In the genomic region with DNA sequence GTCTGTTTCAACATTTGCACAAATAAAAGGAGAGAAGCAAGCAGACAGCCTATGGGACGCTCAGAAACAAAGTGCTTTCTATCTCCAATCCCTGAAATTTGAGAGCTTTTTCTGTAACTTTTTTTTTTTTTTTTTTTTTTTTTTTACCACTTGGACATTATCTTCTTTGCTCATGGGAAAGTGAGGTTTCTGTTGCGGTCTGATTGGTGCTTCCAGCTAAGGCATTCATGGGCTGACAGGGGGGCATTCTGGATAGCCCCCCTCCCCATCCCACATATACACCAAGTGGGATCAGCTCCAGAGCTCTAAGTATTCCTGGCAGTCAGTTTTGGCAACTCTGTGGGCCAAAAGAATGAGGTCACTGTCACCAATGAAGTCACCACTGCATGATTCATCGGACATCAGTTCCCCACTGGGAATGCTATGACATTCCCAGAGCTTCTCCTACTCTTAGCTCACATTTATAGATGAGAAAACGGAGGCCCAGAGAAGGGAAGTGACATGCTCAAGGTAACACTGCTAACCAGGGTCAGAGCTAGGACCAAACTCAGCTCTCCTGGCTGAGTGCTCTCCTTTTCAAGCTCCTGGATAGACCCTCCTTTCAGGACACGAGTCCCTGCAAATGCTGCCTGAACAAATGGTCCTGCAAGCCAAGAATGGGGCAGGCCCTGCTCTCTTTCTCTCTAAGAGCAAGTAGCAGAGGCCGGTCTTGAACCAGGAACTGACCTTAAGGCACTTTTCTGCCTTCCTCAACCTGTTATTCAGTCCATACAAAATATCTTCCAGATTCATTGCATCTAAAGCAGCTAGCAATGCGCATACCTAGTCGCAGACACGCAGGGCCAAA, we compare ENCODE assay signal across 1 cellular context.
TF ChIP-seq lines count a peak whose summit lies in the region.

No MANE protein-coding gene starts in this region.

TF ChIP-seq in HEK293, 187 proteins besides CTCF, POLR2A, EP300 and RAD21 (continued from another document and continues in another):
- TF ChIP-seq, protein P1, sequence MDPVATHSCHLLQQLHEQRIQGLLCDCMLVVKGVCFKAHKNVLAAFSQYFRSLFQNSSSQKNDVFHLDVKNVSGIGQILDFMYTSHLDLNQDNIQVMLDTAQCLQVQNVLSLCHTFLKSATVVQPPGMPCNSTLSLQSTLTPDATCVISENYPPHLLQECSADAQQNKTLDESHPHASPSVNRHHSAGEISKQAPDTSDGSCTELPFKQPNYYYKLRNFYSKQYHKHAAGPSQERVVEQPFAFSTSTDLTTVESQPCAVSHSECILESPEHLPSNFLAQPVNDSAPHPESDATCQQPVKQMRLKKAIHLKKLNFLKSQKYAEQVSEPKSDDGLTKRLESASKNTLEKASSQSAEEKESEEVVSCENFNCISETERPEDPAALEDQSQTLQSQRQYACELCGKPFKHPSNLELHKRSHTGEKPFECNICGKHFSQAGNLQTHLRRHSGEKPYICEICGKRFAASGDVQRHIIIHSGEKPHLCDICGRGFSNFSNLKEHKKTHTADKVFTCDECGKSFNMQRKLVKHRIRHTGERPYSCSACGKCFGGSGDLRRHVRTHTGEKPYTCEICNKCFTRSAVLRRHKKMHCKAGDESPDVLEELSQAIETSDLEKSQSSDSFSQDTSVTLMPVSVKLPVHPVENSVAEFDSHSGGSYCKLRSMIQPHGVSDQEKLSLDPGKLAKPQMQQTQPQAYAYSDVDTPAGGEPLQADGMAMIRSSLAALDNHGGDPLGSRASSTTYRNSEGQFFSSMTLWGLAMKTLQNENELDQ (tag by site-specific recombination; IDR thresholded peaks at IDR 0.05; ENCODE audit: low read depth): no peak
- TF ChIP-seq ZNF138 (tag by site-specific recombination; IDR thresholded peaks at IDR 0.05; ENCODE audit: borderline replicate concordance): no peak
- TF ChIP-seq GLIS2 (tag by site-specific recombination; IDR thresholded peaks at IDR 0.05): peak; percentile 54
- peak; percentile 27; the same call in 1 of the 2 replicates for TF ChIP-seq ZNF623 (tag by site-specific recombination; IDR thresholded peaks at IDR 0.05)
- no peak for TF ChIP-seq ZNF140 (tag by site-specific recombination; IDR thresholded peaks at IDR 0.05)
- TF ChIP-seq ZNF76 (tag by site-specific recombination; IDR thresholded peaks at IDR 0.05; ENCODE audit: borderline replicate concordance, low read depth): no peak
- TF ChIP-seq ZNF311 (tag by site-specific recombination; IDR thresholded peaks at IDR 0.05; ENCODE audit: borderline replicate concordance): no peak
- no peak for TF ChIP-seq ZNF561 (tag by site-specific recombination; IDR thresholded peaks at IDR 0.05; ENCODE audit: borderline replicate concordance)
- no peak for TF ChIP-seq ZNF677 (tag by site-specific recombination; IDR thresholded peaks at IDR 0.05)
- TF ChIP-seq ZNF433 (tag by site-specific recombination; IDR thresholded peaks at IDR 0.05; ENCODE audit: low read depth): no peak
- TF ChIP-seq ZNF843 (tag by site-specific recombination; IDR thresholded peaks at IDR 0.05): peak; percentile 24; the same call in 1 of the 2 replicates
- no peak for TF ChIP-seq PRDM1 (tag by site-specific recombination; IDR thresholded peaks at IDR 0.05)
- TF ChIP-seq, protein P2, sequence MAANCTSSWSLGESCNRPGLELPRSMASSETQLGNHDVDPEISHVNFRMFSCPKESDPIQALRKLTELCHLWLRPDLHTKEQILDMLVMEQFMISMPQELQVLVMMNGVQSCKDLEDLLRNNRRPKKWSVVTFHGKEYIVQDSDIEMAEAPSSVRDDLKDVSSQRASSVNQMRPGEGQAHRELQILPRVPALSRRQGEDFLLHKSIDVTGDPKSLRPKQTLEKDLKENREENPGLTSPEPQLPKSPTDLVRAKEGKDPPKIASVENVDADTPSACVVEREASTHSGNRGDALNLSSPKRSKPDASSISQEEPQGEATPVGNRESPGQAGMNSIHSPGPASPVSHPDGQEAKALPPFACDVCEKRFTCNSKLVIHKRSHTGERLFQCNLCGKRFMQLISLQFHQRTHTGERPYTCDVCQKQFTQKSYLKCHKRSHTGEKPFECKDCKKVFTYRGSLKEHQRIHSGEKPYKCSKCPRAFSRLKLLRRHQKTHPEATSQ (tag by site-specific recombination; IDR thresholded peaks at IDR 0.05): no peak
- no peak for TF ChIP-seq ZNF214 (tag by site-specific recombination; IDR thresholded peaks at IDR 0.05; ENCODE audit: borderline replicate concordance)
- no peak for TF ChIP-seq ZNF600 (tag by site-specific recombination; IDR thresholded peaks at IDR 0.05)
- TF ChIP-seq ZBTB7A (tag by site-specific recombination; IDR thresholded peaks at IDR 0.05; ENCODE audit: low read depth): 0 out of 2 replicates have a peak, but pooled peaks have one; percentile 42
- TF ChIP-seq, protein P3, sequence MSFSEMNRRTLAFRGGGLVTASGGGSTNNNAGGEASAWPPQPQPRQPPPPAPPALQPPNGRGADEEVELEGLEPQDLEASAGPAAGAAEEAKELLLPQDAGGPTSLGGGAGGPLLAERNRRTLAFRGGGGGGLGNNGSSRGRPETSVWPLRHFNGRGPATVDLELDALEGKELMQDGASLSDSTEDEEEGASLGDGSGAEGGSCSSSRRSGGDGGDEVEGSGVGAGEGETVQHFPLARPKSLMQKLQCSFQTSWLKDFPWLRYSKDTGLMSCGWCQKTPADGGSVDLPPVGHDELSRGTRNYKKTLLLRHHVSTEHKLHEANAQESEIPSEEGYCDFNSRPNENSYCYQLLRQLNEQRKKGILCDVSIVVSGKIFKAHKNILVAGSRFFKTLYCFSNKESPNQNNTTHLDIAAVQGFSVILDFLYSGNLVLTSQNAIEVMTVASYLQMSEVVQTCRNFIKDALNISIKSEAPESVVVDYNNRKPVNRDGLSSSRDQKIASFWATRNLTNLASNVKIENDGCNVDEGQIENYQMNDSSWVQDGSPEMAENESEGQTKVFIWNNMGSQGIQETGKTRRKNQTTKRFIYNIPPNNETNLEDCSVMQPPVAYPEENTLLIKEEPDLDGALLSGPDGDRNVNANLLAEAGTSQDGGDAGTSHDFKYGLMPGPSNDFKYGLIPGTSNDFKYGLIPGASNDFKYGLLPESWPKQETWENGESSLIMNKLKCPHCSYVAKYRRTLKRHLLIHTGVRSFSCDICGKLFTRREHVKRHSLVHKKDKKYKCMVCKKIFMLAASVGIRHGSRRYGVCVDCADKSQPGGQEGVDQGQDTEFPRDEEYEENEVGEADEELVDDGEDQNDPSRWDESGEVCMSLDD (tag by site-specific recombination; IDR thresholded peaks at IDR 0.05): peak; percentile 56; the same call in 1 of the 2 replicates
- no peak for TF ChIP-seq ZNF501 (tag by site-specific recombination; IDR thresholded peaks at IDR 0.05)
- TF ChIP-seq ZNF514 (tag by site-specific recombination; IDR thresholded peaks at IDR 0.05): no peak
- no peak for TF ChIP-seq ZNF112 (tag by site-specific recombination; IDR thresholded peaks at IDR 0.05)
- TF ChIP-seq ZNF292 (tag by site-specific recombination; IDR thresholded peaks at IDR 0.05; ENCODE audit: borderline replicate concordance, low read depth): no peak
- TF ChIP-seq ZNF473 (tag by site-specific recombination; IDR thresholded peaks at IDR 0.05): no peak
- TF ChIP-seq ZNF530 (tag by site-specific recombination; IDR thresholded peaks at IDR 0.05; ENCODE audit: low read depth): no peak
- TF ChIP-seq ZNF423 (tag by site-specific recombination; IDR thresholded peaks at IDR 0.05): no peak
- TF ChIP-seq, protein P4, sequence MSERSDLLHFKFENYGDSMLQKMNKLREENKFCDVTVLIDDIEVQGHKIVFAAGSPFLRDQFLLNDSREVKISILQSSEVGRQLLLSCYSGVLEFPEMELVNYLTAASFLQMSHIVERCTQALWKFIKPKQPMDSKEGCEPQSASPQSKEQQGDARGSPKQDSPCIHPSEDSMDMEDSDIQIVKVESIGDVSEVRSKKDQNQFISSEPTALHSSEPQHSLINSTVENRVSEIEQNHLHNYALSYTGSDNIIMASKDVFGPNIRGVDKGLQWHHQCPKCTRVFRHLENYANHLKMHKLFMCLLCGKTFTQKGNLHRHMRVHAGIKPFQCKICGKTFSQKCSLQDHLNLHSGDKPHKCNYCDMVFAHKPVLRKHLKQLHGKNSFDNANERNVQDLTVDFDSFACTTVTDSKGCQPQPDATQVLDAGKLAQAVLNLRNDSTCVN (tag by site-specific recombination; optimal IDR thresholded peaks at IDR 0.05): no peak
- TF ChIP-seq, protein P5, sequence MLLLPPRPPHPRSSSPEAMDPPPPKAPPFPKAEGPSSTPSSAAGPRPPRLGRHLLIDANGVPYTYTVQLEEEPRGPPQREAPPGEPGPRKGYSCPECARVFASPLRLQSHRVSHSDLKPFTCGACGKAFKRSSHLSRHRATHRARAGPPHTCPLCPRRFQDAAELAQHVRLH (tag by site-specific recombination; IDR thresholded peaks at IDR 0.05): no peak
- TF ChIP-seq ZNF114 (tag by site-specific recombination; IDR thresholded peaks at IDR 0.05): no peak
- TF ChIP-seq ZBTB21 (tag by site-specific recombination; IDR thresholded peaks at IDR 0.05): peak; percentile 95
- no peak for TF ChIP-seq ZNF157 (tag by site-specific recombination; IDR thresholded peaks at IDR 0.05)
- no peak for TF ChIP-seq HOXC10 (CRISPR knock-in tag; IDR thresholded peaks at IDR 0.05)
- TF ChIP-seq GFI1B (tag by site-specific recombination; IDR thresholded peaks at IDR 0.05): no peak
- TF ChIP-seq ZNF354C (tag by site-specific recombination; IDR thresholded peaks at IDR 0.05; ENCODE audit: borderline replicate concordance, low read depth): no peak
- TF ChIP-seq, protein P6, sequence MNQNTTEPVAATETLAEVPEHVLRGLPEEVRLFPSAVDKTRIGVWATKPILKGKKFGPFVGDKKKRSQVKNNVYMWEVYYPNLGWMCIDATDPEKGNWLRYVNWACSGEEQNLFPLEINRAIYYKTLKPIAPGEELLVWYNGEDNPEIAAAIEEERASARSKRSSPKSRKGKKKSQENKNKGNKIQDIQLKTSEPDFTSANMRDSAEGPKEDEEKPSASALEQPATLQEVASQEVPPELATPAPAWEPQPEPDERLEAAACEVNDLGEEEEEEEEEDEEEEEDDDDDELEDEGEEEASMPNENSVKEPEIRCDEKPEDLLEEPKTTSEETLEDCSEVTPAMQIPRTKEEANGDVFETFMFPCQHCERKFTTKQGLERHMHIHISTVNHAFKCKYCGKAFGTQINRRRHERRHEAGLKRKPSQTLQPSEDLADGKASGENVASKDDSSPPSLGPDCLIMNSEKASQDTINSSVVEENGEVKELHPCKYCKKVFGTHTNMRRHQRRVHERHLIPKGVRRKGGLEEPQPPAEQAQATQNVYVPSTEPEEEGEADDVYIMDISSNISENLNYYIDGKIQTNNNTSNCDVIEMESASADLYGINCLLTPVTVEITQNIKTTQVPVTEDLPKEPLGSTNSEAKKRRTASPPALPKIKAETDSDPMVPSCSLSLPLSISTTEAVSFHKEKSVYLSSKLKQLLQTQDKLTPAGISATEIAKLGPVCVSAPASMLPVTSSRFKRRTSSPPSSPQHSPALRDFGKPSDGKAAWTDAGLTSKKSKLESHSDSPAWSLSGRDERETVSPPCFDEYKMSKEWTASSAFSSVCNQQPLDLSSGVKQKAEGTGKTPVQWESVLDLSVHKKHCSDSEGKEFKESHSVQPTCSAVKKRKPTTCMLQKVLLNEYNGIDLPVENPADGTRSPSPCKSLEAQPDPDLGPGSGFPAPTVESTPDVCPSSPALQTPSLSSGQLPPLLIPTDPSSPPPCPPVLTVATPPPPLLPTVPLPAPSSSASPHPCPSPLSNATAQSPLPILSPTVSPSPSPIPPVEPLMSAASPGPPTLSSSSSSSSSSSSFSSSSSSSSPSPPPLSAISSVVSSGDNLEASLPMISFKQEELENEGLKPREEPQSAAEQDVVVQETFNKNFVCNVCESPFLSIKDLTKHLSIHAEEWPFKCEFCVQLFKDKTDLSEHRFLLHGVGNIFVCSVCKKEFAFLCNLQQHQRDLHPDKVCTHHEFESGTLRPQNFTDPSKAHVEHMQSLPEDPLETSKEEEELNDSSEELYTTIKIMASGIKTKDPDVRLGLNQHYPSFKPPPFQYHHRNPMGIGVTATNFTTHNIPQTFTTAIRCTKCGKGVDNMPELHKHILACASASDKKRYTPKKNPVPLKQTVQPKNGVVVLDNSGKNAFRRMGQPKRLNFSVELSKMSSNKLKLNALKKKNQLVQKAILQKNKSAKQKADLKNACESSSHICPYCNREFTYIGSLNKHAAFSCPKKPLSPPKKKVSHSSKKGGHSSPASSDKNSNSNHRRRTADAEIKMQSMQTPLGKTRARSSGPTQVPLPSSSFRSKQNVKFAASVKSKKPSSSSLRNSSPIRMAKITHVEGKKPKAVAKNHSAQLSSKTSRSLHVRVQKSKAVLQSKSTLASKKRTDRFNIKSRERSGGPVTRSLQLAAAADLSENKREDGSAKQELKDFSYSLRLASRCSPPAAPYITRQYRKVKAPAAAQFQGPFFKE (tag by site-specific recombination; IDR thresholded peaks at IDR 0.05; ENCODE audit: borderline replicate concordance): no peak
- TF ChIP-seq ZNF621 (tag by site-specific recombination; IDR thresholded peaks at IDR 0.05): no peak
- no peak for TF ChIP-seq ZNF404 (tag by site-specific recombination; IDR thresholded peaks at IDR 0.05)
- no peak for TF ChIP-seq ZNF302 (tag by site-specific recombination; IDR thresholded peaks at IDR 0.05; ENCODE audit: low read depth)
- no peak for TF ChIP-seq ZNF670 (tag by site-specific recombination; IDR thresholded peaks at IDR 0.05; ENCODE audit: low read depth)
- no peak for TF ChIP-seq ZNF248 (tag by site-specific recombination; IDR thresholded peaks at IDR 0.05)
- no peak for TF ChIP-seq ZNF560 (tag by site-specific recombination; IDR thresholded peaks at IDR 0.05; ENCODE audit: borderline replicate concordance)
- TF ChIP-seq, protein P7, sequence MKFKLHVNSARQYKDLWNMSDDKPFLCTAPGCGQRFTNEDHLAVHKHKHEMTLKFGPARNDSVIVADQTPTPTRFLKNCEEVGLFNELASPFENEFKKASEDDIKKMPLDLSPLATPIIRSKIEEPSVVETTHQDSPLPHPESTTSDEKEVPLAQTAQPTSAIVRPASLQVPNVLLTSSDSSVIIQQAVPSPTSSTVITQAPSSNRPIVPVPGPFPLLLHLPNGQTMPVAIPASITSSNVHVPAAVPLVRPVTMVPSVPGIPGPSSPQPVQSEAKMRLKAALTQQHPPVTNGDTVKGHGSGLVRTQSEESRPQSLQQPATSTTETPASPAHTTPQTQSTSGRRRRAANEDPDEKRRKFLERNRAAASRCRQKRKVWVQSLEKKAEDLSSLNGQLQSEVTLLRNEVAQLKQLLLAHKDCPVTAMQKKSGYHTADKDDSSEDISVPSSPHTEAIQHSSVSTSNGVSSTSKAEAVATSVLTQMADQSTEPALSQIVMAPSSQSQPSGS (tag by site-specific recombination; IDR thresholded peaks at IDR 0.05; ENCODE audit: low read depth): peak; percentile 88
- TF ChIP-seq ZNF776 (tag by site-specific recombination; IDR thresholded peaks at IDR 0.05; ENCODE audit: borderline replicate concordance): no peak
- no peak for TF ChIP-seq ZNF391 (tag by site-specific recombination; IDR thresholded peaks at IDR 0.05; ENCODE audit: borderline replicate concordance, low read depth)
- TF ChIP-seq WT1 (tag by site-specific recombination; IDR thresholded peaks at IDR 0.05): no peak
- no peak for TF ChIP-seq ZNF610 (tag by site-specific recombination; IDR thresholded peaks at IDR 0.05; ENCODE audit: borderline replicate concordance)
